Comparison of ENCODE assay signal across 19 cellular contexts in the genomic region with DNA sequence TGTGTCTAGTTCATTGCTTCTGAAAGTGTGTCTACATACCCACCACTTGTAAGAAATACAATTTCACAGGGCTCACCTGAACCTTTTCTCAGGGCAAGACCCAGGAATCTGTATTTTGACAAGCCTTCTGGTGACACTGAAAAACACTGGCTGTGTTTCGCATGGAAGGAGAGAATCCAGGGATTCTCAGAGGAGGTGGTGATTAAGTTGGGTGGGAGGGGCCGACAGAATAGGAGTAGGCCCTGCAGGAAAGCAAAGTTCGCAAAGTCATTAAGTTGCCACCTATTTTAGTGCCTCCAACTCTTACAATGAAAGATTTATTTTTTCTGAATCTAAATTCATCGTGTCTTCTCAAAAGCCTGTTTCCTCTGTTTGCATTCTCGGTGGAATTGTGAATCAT.
DNase-seq lines count a peak whose midpoint lies in the region; ATAC-seq, FAIRE-seq and TF ChIP-seq lines count a peak whose summit lies in the region.
"Had no signal": no experiment of that assay in that cellular context is flagged by ENCODE, and none has a peak within 500 bp of the region (broad histone marks: within the 10 kb centered on the region; RNA-seq: fewer than 3 reads in every experiment).

No MANE protein-coding gene starts in this region.

- H4K20me1 ChIP-seq in H1 (replicated peaks in 1 of 2; ENCODE audit: control insufficient read depth in 1 of 2, insufficient read depth in 2 of 2, low read length in 2 of 2): no peaks in the 10 kb centered on the region
- no peaks in the 10 kb centered on the region for H4K20me1 ChIP-seq in neural progenitor cell (ENCODE audit: low read depth)
- H4K20me1 ChIP-seq: BLaER1 treated with 17β-estradiol and CSF1 and Interleukin-3, amounts not matched to agents 10 nM and 100 nM had no signal

- peak overlapping the region in 1 of 2 experiments; percentile 51; a peak in 1 of 4 replicates for H3K4me2 ChIP-seq in H1 (ENCODE audit: insufficient read depth in 1 of 2, low read depth in 2 of 2, low read length in 2 of 2)
- H3K4me2 ChIP-seq in neural progenitor cell: no peak overlapping the region
- H3K4me2 ChIP-seq: BLaER1 treated with 17β-estradiol and CSF1 and Interleukin-3, amounts not matched to agents 10 nM and 100 nM had no signal

- no peaks in the 10 kb centered on the region for H3K27me3 ChIP-seq in H7 (ENCODE audit: control insufficient read depth, insufficient read depth, low read length)
- no peaks in the 10 kb centered on the region for H3K27me3 ChIP-seq in H1 (replicated peaks in 1 of 4; ENCODE audit: control insufficient read depth in 3 of 4, extremely low read depth in 1 of 4, insufficient read depth in 3 of 4, low read length in 3 of 4)
- no peaks in the 10 kb centered on the region for H3K27me3 ChIP-seq in neural progenitor cell
- no peaks in the 10 kb centered on the region for H3K27me3 ChIP-seq in lower lobe of right lung (ENCODE audit: low read depth)
- H3K27me3 ChIP-seq: BLaER1 treated with 17β-estradiol and CSF1 and Interleukin-3, amounts not matched to agents 10 nM and 100 nM had no signal

- no peak overlapping the region for H3K14ac ChIP-seq in H1 (ENCODE audit: insufficient read length)

- FAIRE-seq in H1 (lab: Jason Lieb, UNC): no peak
- FAIRE-seq: G401.6, GM12892, GM18507, HepG2 had no signal

- no peak overlapping the region for H3K4ac ChIP-seq in H1 (replicated peaks; ENCODE audit: insufficient read length, low read depth, low read length)

- no peak for TF ChIP-seq EP300 in H1 (IDR thresholded peaks at IDR 0.05; ENCODE audit: borderline replicate concordance in 1 of 2, low read depth in 2 of 2, low read length in 2 of 2)

- H3K27me3 Mint-ChIP-seq in neural progenitor cell (ENCODE audit: insufficient read depth, low read depth): no peaks in the 10 kb centered on the region
- H3K27me3 Mint-ChIP-seq: B cell had no signal

- no peak overlapping the region for H2BK15ac ChIP-seq in H1 (ENCODE audit: low read length)

- H3K36me3 ChIP-seq in H7 (replicated peaks; ENCODE audit: control insufficient read depth, insufficient read depth, low read length) (no peaks in the 10 kb centered on the region), H1 (ENCODE audit: control insufficient read depth in 2 of 4, insufficient read depth in 4 of 4, low read length in 3 of 4) (no peaks in the 10 kb centered on the region), neural progenitor cell (no peaks in the 10 kb centered on the region), lower lobe of right lung (no peaks in the 10 kb centered on the region)
- H3K36me3 ChIP-seq: BLaER1 treated with 17β-estradiol and CSF1 and Interleukin-3, amounts not matched to agents 10 nM and 100 nM had no signal

- H3K56ac ChIP-seq in H1 (replicated peaks; ENCODE audit: insufficient read length, low read depth, low read length): no peak overlapping the region

- no peak overlapping the region for H4K5ac ChIP-seq in H1 (ENCODE audit: insufficient read length, low read depth, low read length)

- H3K27ac Mint-ChIP-seq in neural progenitor cell: no peak overlapping the region
- H3K27ac Mint-ChIP-seq: B cell; CD8-positive, alpha-beta T cell; HFFc6; IgD-negative memory B cell had no signal

- no peak overlapping the region for H3K4me3 Mint-ChIP-seq in neural progenitor cell
- H3K4me3 Mint-ChIP-seq: B cell; CD8-positive, alpha-beta T cell; HFFc6; IgD-negative memory B cell had no signal

- peaks cover 2% of the 10 kb centered on the region for H3K36me3 Mint-ChIP-seq in neural progenitor cell
- H3K36me3 Mint-ChIP-seq: CD8-positive, alpha-beta T cell had no signal

- DNase-seq in H7 (peak; percentile 21), H1 (ENCODE audit: low read depth in 1 of 2, low spot score in 2 of 2) (no peak), iPS-NIHi7 (ENCODE audit: extremely low spot score) (peak; percentile 55), neural progenitor cell (ENCODE audit: low spot score) (peak; percentile 21), GDM1 (lab: John Stamatoyannopoulos, UW) (no peak), lower lobe of right lung (no peak), NCI-H345 (lab: John Stamatoyannopoulos, UW) (no peak)
- DNase-seq: CD8-positive, alpha-beta T cell; DMS 273 treated with DMSO at 0.1 percent for 48 hours; HCEC 1CT; HFFc6; KBM-7 had no signal

- no peak overlapping the region for H2AFZ ChIP-seq in H1 (ENCODE audit: low read length)
- H2AFZ ChIP-seq in neural progenitor cell (replicated peaks): no peak overlapping the region

- intact Hi-C loops in lower lobe of right lung (cut with DNase I): no loop called here

- H2BK5ac ChIP-seq in H1 (ENCODE audit: low read depth, low read length): no peak overlapping the region

- no peak overlapping the region for H2BK120ac ChIP-seq in H1 (replicated peaks; ENCODE audit: low read depth, low read length)

- 0 out of 2 replicates have a peak overlapping the region, but pooled peaks have one; percentile 1 for H3K18ac ChIP-seq in H1 (ENCODE audit: extremely low read depth, low read length)

- H3K23ac ChIP-seq in H1 (ENCODE audit: insufficient read length): no peak overlapping the region

- POLR2A ChIA-PET in H1 (lab: Charles Lee; ENCODE audit: partially characterized antibody): no interaction called here

- H2BK20ac ChIP-seq in H1 (ENCODE audit: low read length): no peak overlapping the region

- no peak overlapping the region for H4K8ac ChIP-seq in H1 (ENCODE audit: extremely low read depth, insufficient read depth, low read length)

- no peaks in the 10 kb centered on the region; the same call in 1 of the 2 replicates for H3K23me2 ChIP-seq in H1 (ENCODE audit: low read depth, low read length)

- H3K9me3 ChIP-seq in H1 (ENCODE audit: insufficient read depth in 2 of 2, low read depth in 1 of 2, low read length in 1 of 2) (no peaks in the 10 kb centered on the region), neural progenitor cell (ENCODE audit: low read depth) (no peaks in the 10 kb centered on the region), lower lobe of right lung (no peaks in the 10 kb centered on the region)
- H3K9me3 ChIP-seq: BLaER1 treated with 17β-estradiol and CSF1 and Interleukin-3, amounts not matched to agents 10 nM and 100 nM had no signal

- H3K4me3 ChIP-seq in H7 (ENCODE audit: insufficient read depth, low read depth, low read length): no peak overlapping the region
- H3K4me3 ChIP-seq in H1 (ENCODE audit: extremely low read depth in 1 of 4, insufficient read depth in 2 of 4, low read depth in 3 of 4, low read length in 4 of 4): no peak overlapping the region
- H3K4me3 ChIP-seq in neural progenitor cell: no peak overlapping the region
- H3K4me3 ChIP-seq in lower lobe of right lung: no peak overlapping the region
- H3K4me3 ChIP-seq: BLaER1 treated with 17β-estradiol and CSF1 and Interleukin-3, amounts not matched to agents 10 nM and 100 nM had no signal

- no peaks in the 10 kb centered on the region; the same call in 1 of the 2 replicates for H3K79me1 ChIP-seq in H1 (ENCODE audit: low read depth, low read length)

- H3K27ac ChIP-seq in H1 (ENCODE audit: low read depth, low read length) (no peak overlapping the region), neural progenitor cell (no peak overlapping the region), lower lobe of right lung (no peak overlapping the region)
- H3K27ac ChIP-seq: BLaER1 treated with 17β-estradiol and CSF1 and Interleukin-3, amounts not matched to agents 10 nM and 100 nM had no signal

- no peaks in the 10 kb centered on the region for H3F3A ChIP-seq in neural progenitor cell (ENCODE audit: low read depth)

- no peak for ATAC-seq in lower lobe of right lung
- ATAC-seq: CD8-positive, alpha-beta T cell; HepG2 had no signal

- peaks cover 0 to 20% of the 10 kb centered on the region in 2 experiments; a peak in 2 of 4 replicates for H3K79me2 ChIP-seq in H1 (ENCODE audit: control insufficient read depth in 1 of 2, insufficient read depth in 2 of 2, low read length in 2 of 2)
- no peaks in the 10 kb centered on the region for H3K79me2 ChIP-seq in neural progenitor cell (ENCODE audit: low read depth)

- CTCF ChIA-PET in H1 (lab: Charles Lee; ENCODE audit: partially characterized antibody): no interaction called here

- no peak overlapping the region for H3K9ac ChIP-seq in H1 (replicated peaks in 1 of 4; ENCODE audit: extremely low read depth in 1 of 4, low read depth in 3 of 4, low read length in 3 of 4)
- no peak overlapping the region for H3K9ac ChIP-seq in neural progenitor cell
- H3K9ac ChIP-seq: BLaER1 treated with 17β-estradiol and CSF1 and Interleukin-3, amounts not matched to agents 10 nM and 100 nM had no signal

- TF ChIP-seq CTCF in H1 (IDR thresholded peaks at IDR 0.05; ENCODE audit: control extremely low read depth in 1 of 3, insufficient read depth in 1 of 3, low read depth in 1 of 3, low read length in 3 of 3) (no peak), neural progenitor cell (IDR thresholded peaks at IDR 0.05) (no peak), lower lobe of right lung (IDR thresholded peaks at IDR 0.05) (no peak)

- H4K91ac ChIP-seq in H1 (replicated peaks; ENCODE audit: insufficient read length, low read length): no peak overlapping the region

- TF ChIP-seq POLR2A in H1 (IDR thresholded peaks at IDR 0.05; ENCODE audit: control extremely low read depth in 1 of 2, low read depth in 2 of 2, low read length in 2 of 2): no peak

- peaks cover 0 to 20% (median 12%) of the 10 kb centered on the region in 4 experiments; a peak in 5 of 7 replicates for H3K4me1 ChIP-seq in H1 (replicated peaks in 1 of 4; ENCODE audit: control insufficient read depth in 3 of 4, insufficient read depth in 4 of 4, low read length in 3 of 4)
- peaks cover 15% of the 10 kb centered on the region for H3K4me1 ChIP-seq in neural progenitor cell
- no peaks in the 10 kb centered on the region for H3K4me1 ChIP-seq in lower lobe of right lung
- H3K4me1 ChIP-seq: BLaER1 treated with 17β-estradiol and CSF1 and Interleukin-3, amounts not matched to agents 10 nM and 100 nM had no signal

- H3K9me3 Mint-ChIP-seq in neural progenitor cell: peaks cover 2% of the 10 kb centered on the region
- H3K9me3 Mint-ChIP-seq: CD8-positive, alpha-beta T cell had no signal

- no peak for TF ChIP-seq RAD21 in H1 (IDR thresholded peaks at IDR 0.05 in 1 of 2, conservative IDR thresholded peaks at IDR 0.05 in 1 of 2; ENCODE audit: low read depth in 2 of 2, low read length in 2 of 2)

- peaks cover 30% of the 10 kb centered on the region for H3K4me1 Mint-ChIP-seq in neural progenitor cell

- H2BK12ac ChIP-seq in H1 (ENCODE audit: low read depth, low read length): no peak overlapping the region; the same call in 1 of the 2 replicates

- WGBS in H1 (ENCODE audit: extremely low coverage in 1 of 2, insufficient coverage in 1 of 2, insufficient read length in 1 of 2, insufficient replicate concordance in 2 of 2, low coverage in 1 of 2, low lambda C conversion rate in 2 of 2, missing lambda C conversion rate in 1 of 2), 2 experiments: 66% methylated on average over 5 of the region's 5 CpGs; no CpG with 5 or more reads in 1 of the 2 experiments

- no peak overlapping the region for H2AK5ac ChIP-seq in H1 (ENCODE audit: low read depth, low read length)

TF ChIP-seq in H1, 55 proteins besides CTCF, POLR2A, EP300 and RAD21:
- TF ChIP-seq SAP30 (IDR thresholded peaks at IDR 0.05; ENCODE audit: insufficient read depth, insufficient replicate concordance, low read length) (no peak), BACH1 (IDR thresholded peaks at IDR 0.05; ENCODE audit: low read length) (no peak), CBX5 (IDR thresholded peaks at IDR 0.05; ENCODE audit: low read depth, low read length) (no peak), TAF1 (IDR thresholded peaks at IDR 0.05; ENCODE audit: low read depth, low read length) (no peak)

Comparison
In these comparisons a context has a peak if more than half of its experiments do, and no peak if none do; other contexts are left out.
1. DNase-seq: peak in H7 (single experiment), iPS-NIHi7 (single experiment) and neural progenitor cell (single experiment); none in H1 (0 of 2), GDM1 (single experiment), lower lobe of right lung (single experiment) and NCI-H345 (single experiment).